ENCODE assay signal across 8 cellular contexts in the genomic region with DNA sequence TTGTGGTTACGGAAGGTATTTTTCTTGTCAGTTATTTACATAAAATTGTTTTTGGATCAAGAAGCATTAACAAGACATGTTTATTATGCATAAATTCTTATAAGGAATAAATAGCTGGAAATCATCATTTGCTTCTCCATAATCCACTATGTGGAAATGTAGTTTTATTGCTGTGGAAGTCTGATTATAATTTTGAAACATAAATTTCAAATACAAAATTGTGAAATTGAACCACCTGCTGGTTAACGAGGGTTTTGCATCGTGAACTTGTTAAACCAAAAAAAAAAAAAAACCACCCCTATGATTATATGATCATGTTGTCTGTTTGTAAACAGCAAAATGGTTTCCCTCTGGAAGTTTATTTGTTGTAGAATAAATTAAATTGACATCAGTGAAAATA. TPM values are rescaled to one million over a fixed set of nuclear protein-coding genes. Genes with fewer than 3 reads are reported as not detected.
A peak's percentile ranks its signal among the peaks of the same experiment; 100 is the strongest.
DNase-seq lines count a peak whose midpoint lies in the region; ATAC-seq, FAIRE-seq and TF ChIP-seq lines count a peak whose summit lies in the region.

No MANE protein-coding gene starts in this region.

- TF ChIP-seq CTCF in CD14-positive monocyte (IDR thresholded peaks at IDR 0.05) (peak; percentile 73), HCT116 (IDR thresholded peaks at IDR 0.05 in 2 of 3, conservative IDR thresholded peaks at IDR 0.05 in 1 of 3; ENCODE audit: borderline replicate concordance in 1 of 3, insufficient read depth in 1 of 3, low read depth in 2 of 3, low read length in 2 of 3) (peak; percentile 51 to 72 (median 60); a peak in 5 of 6 replicates), GM12878 (IDR thresholded peaks at IDR 0.05 in 2 of 3, conservative IDR thresholded peaks at IDR 0.05 in 1 of 3; ENCODE audit: control insufficient read depth in 2 of 3, extremely low read depth in 1 of 3, insufficient read depth in 1 of 3, low read depth in 3 of 3, low read length in 3 of 3) (peak; percentile 40 to 44 (median 44); a peak in 4 of 6 replicates), liver (IDR thresholded peaks at IDR 0.05; ENCODE audit: low read depth, low read length, missing input control) (peak; percentile 61)

- no peaks in the 10 kb centered on the region for H3K9me3 ChIP-seq in HCT116 (ENCODE audit: control insufficient read depth in 1 of 2, insufficient read depth in 1 of 2, low read depth in 1 of 2, low read length in 2 of 2)
- no peaks in the 10 kb centered on the region for H3K9me3 ChIP-seq in GM12878 (replicated peaks; ENCODE audit: control insufficient read depth, insufficient read depth, low read length)
- H3K9me3 ChIP-seq in liver (ENCODE audit: control insufficient read depth in 4 of 4, low read length in 3 of 4), result no peaks in the 10 kb centered on the region

- H3K4me1 ChIP-seq in HCT116 (ENCODE audit: control insufficient read depth in 1 of 2, insufficient read depth in 2 of 2, low read length in 2 of 2) (no peaks in the 10 kb centered on the region), GM12878 (ENCODE audit: control insufficient read depth, insufficient read depth, low read length) (no peaks in the 10 kb centered on the region), liver (ENCODE audit: control insufficient read depth in 4 of 4, insufficient read depth in 4 of 4, low read length in 3 of 4) (no peaks in the 10 kb centered on the region)

- no peak overlapping the region for H3K4me2 ChIP-seq in HCT116 (ENCODE audit: low read length)
- no peak overlapping the region for H3K4me2 ChIP-seq in GM12878 (ENCODE audit: control insufficient read depth, insufficient read depth)

- H2AFZ ChIP-seq in HCT116 (ENCODE audit: low read depth, low read length, poor library complexity, severe bottlenecking) (no peak overlapping the region), GM12878 (ENCODE audit: control insufficient read depth, low read depth, low read length) (no peak overlapping the region)

- POLR2A ChIA-PET in HCT116 (lab: Charles Lee) (no interaction called here), GM12878 (lab: Charles Lee) (no interaction called here)

- CTCF ChIA-PET in HCT116 (lab: Charles Lee) (interaction anchor here (0.7 to 2.1 kb wide), 8 partner anchors 8 to 297 kb away, joined by 3 to 13 read pairs (median 3); a partner anchor contains a TSS), GM12878 (lab: Yijun Ruan, JAX) (interaction anchor here (0.8 to 5.8 kb wide), 18 partner anchors 9 to 304 kb away, joined by 3 to 32 read pairs (median 5); no protein-coding TSS in a partner anchor)

- no peak overlapping the region for H3K4me3 Mint-ChIP-seq in CD14-positive monocyte

- H3K4me1 Mint-ChIP-seq in CD14-positive monocyte, result no peaks in the 10 kb centered on the region

- FAIRE-seq in GM12878 (lab: Jason Lieb, UNC), result peak; percentile 57

- H3K9ac ChIP-seq in HCT116 (ENCODE audit: low read length) (no peak overlapping the region), GM12878 (ENCODE audit: control insufficient read depth, insufficient read depth, low read length) (no peak overlapping the region), liver (ENCODE audit: low read depth in 1 of 2, low read length in 2 of 2) (no peak overlapping the region)

- BruUV-seq in HCT116 (replicated peaks; lab: Mats Ljungman, UMichigan) (no TSS peak), GM12878 (replicated peaks; lab: Mats Ljungman, UMichigan) (no TSS peak)

- no peaks in the 10 kb centered on the region; the same call in 1 of the 2 replicates for H4K20me1 ChIP-seq in HCT116 (ENCODE audit: insufficient read depth)
- H4K20me1 ChIP-seq in GM12878 (ENCODE audit: control insufficient read depth, insufficient read depth), result no peaks in the 10 kb centered on the region

- no peaks in the 10 kb centered on the region for H3K27me3 ChIP-seq in HCT116 (ENCODE audit: insufficient read depth, low read length)
- no peaks in the 10 kb centered on the region for H3K27me3 ChIP-seq in GM12878 (replicated peaks in 1 of 2; ENCODE audit: control insufficient read depth in 2 of 2, insufficient read depth in 2 of 2, low read length in 1 of 2)
- H3K27me3 ChIP-seq in liver (ENCODE audit: control insufficient read depth in 4 of 4, insufficient read depth in 4 of 4, low read length in 3 of 4), result no peaks in the 10 kb centered on the region

- 49% methylated on average over 3 of the region's 3 CpGs for WGBS in GM12878 (ENCODE audit: insufficient coverage, insufficient replicate concordance, low lambda C conversion rate, missing lambda C conversion rate)
- WGBS in liver, result 35% methylated on average over 3 of the region's 3 CpGs

- TF ChIP-seq RAD21 in HCT116 (IDR thresholded peaks at IDR 0.05; ENCODE audit: low read depth) (peak; percentile 58), GM12878 (IDR thresholded peaks at IDR 0.05; ENCODE audit: insufficient read depth, low read depth, low read length) (peak; percentile 48; the same call in 1 of the 2 replicates), liver (IDR thresholded peaks at IDR 0.05) (peak; percentile 67 to 70)

- H3K27me3 Mint-ChIP-seq in CD14-positive monocyte (ENCODE audit: low read depth in 3 of 3), result no peaks in the 10 kb centered on the region

- H3K79me2 ChIP-seq in HCT116 (ENCODE audit: insufficient read depth, low read length), result no peaks in the 10 kb centered on the region
- no peaks in the 10 kb centered on the region for H3K79me2 ChIP-seq in GM12878 (ENCODE audit: control insufficient read depth, insufficient read depth, low read length)

- TF ChIP-seq POLR2A in HCT116 (IDR thresholded peaks at IDR 0.05; ENCODE audit: borderline replicate concordance, extremely low read depth, insufficient read depth, insufficient read length) (no peak), GM12878 (IDR thresholded peaks at IDR 0.05; ENCODE audit: low read depth, low read length) (no peak), GM18505 (IDR thresholded peaks at IDR 0.05; ENCODE audit: borderline replicate concordance, extremely low read depth, insufficient read depth, insufficient read length) (no peak)

- H3K9me3 Mint-ChIP-seq in CD14-positive monocyte, result no peaks in the 10 kb centered on the region

- in situ Hi-C loops in GM12878 (cut with MboI), result loop anchor here (5.0 kb wide), 1 partner anchor 300 kb away; no protein-coding TSS in a partner anchor

- H3K4me3 ChIP-seq in HCT116 (replicated peaks in 1 of 2; ENCODE audit: low read depth in 1 of 2, low read length in 2 of 2), result no peak overlapping the region
- no peak overlapping the region for H3K4me3 ChIP-seq in GM12878
- no peak overlapping the region for H3K4me3 ChIP-seq in liver (ENCODE audit: low read depth in 1 of 3, low read length in 3 of 3)

- ATAC-seq in HCT116, result no peak
- no peak for ATAC-seq in GM12878
- no peak for ATAC-seq in GM19455 (IDR thresholded peaks at IDR 0.05; ENCODE audit: unreplicated experiment)
- no peak for ATAC-seq in GM18505 (IDR thresholded peaks at IDR 0.05; ENCODE audit: unreplicated experiment)
- ATAC-seq in GM21737 (IDR thresholded peaks at IDR 0.05; ENCODE audit: unreplicated experiment), result no peak

- no peaks in the 10 kb centered on the region for H3K9me2 ChIP-seq in HCT116 (ENCODE audit: insufficient read depth)

- H3K27ac Mint-ChIP-seq in CD14-positive monocyte, result no peak overlapping the region

- H3K36me3 ChIP-seq in HCT116 (ENCODE audit: control insufficient read depth in 1 of 2, insufficient read depth in 2 of 2, low read length in 2 of 2) (peaks cover 37 to 55% of the 10 kb centered on the region in 2 experiments), GM12878 (ENCODE audit: control insufficient read depth in 2 of 2, insufficient read depth in 2 of 2, low read length in 1 of 2) (peaks cover 5 to 24% of the 10 kb centered on the region in 2 experiments), liver (ENCODE audit: control insufficient read depth in 4 of 4, insufficient read depth in 3 of 4, low read depth in 1 of 4, low read length in 3 of 4) (peaks cover 6 to 37% (median 28%) of the 10 kb centered on the region in 4 donors)

- peaks cover 62 to 82% of the 10 kb centered on the region in 2 donors for H3K36me3 Mint-ChIP-seq in CD14-positive monocyte

- no peak for TF ChIP-seq EP300 in GM12878 (IDR thresholded peaks at IDR 0.05; ENCODE audit: borderline replicate concordance in 1 of 2, control insufficient read depth in 1 of 2, low read depth in 2 of 2, low read length in 2 of 2)

- no peak for DNase-seq in CD14-positive monocyte (ENCODE audit: low spot score)
- no peak for DNase-seq in HCT116 (ENCODE audit: low read depth, low spot score)
- no peak for DNase-seq in GM12878 (ENCODE audit: low read depth, low spot score)
- DNase-seq in posterior cingulate gyrus, result no peak

- H3K27ac ChIP-seq in HCT116 (ENCODE audit: low read depth, low read length), result no peak overlapping the region
- no peak overlapping the region for H3K27ac ChIP-seq in GM12878 (ENCODE audit: control insufficient read depth, insufficient read depth)
- H3K27ac ChIP-seq in liver (ENCODE audit: low read depth in 1 of 2, low read length in 2 of 2), result no peak overlapping the region

- RAD21 ChIA-PET in HCT116 (lab: Charles Lee; ENCODE audit: low non-redundant PET in 1 of 2, low total read pairs in 2 of 2, uncharacterized antibody in 2 of 2, unreplicated experiment in 2 of 2) (interaction anchor here in 1 of 2 experiments (1.0 kb wide), 1 partner anchor 297 kb away, joined by 3 read pairs; no protein-coding TSS in a partner anchor), GM12878 (lab: Charles Lee; ENCODE audit: unreplicated experiment) (interaction anchor here (0.7 to 2.5 kb wide), 9 partner anchors 41 to 297 kb away, joined by 3 to 18 read pairs (median 4); no protein-coding TSS in a partner anchor)

- SMC1A ChIA-PET in GM12878 (lab: Charles Lee; ENCODE audit: uncharacterized antibody, unreplicated experiment), result interaction anchor here (0.7 to 3.5 kb wide), 12 partner anchors 8 to 297 kb away, joined by 3 to 18 read pairs (median 4); no protein-coding TSS in a partner anchor

- intact Hi-C loops in CD14-positive monocyte (cut with micrococcal nuclease) (loop anchor here (5.0 to 10.0 kb wide), 2 partner anchors 293 to 295 kb away; no protein-coding TSS in a partner anchor), HCT116 (cut with micrococcal nuclease) (loop anchor here (1.0 to 5.0 kb wide), 2 partner anchors 195 to 297 kb away; no protein-coding TSS in a partner anchor), GM12878 (cut with micrococcal nuclease; ENCODE audit: unreplicated experiment) (loop anchor here (1.0 to 5.0 kb wide), 3 partner anchors 85 to 297 kb away; a partner anchor contains a TSS), posterior cingulate gyrus (cut with DNase I) (no loop called here)

RNA-seq across cellular contexts. Expression of a gene that starts 25.9 kb away (rescaled TPM):
- 10 to 100 TPM in 1 of 2 donors, 1 to 10 TPM in 1; 9.0 to 10.3 TPM for polyA plus RNA-seq in CD14-positive monocyte
- total RNA-seq in HCT116 (2021; ENCODE audit: unreplicated experiment), result 24.3 TPM
- 9.1 and 12.6 TPM in 2 replicates for polyA plus RNA-seq in HCT116 (2012)
- total RNA-seq in GM12878 (2013; cell fraction: nucleolus; rRNA removed), result 10.2 and 10.7 TPM in 2 replicates
- 13.3 and 13.5 TPM in 2 replicates for total RNA-seq in GM12878 (2014; rRNA removed)
- 18.9 and 19.7 TPM in 2 replicates for total RNA-seq in GM12878 (2014; rRNA removed; fragmentation: Illumina TruSeq; extraction: Trizol)
- 12.9 and 13.7 TPM in 2 replicates for total RNA-seq in GM12878 (2021)
- polyA plus RNA-seq in GM12878 (2011; ENCODE audit: low read depth), result 7.3 TPM
- polyA plus RNA-seq in GM12878 (2011; rRNA removed), result 14.6 and 20.6 TPM in 2 replicates
- 5.9 and 7.0 TPM in 2 replicates for polyA plus RNA-seq in GM12878 (2011; cell fraction: cytosol; rRNA removed)
- 8.4 and 9.2 TPM in 2 replicates for polyA plus RNA-seq in GM12878 (2011; cell fraction: nucleus; rRNA removed)
- 9.0 and 11.3 TPM in 2 replicates for polyA plus RNA-seq in GM12878 (2012)
- 20.2 and 24.9 TPM in 2 replicates for polyA plus RNA-seq in GM12878 (2014; fragmentation: Illumina TruSeq; extraction: Trizol)
- 1 to 10 TPM; 9.0 to 9.9 TPM for polyA plus RNA-seq in GM12878 (2014; fragmentation: Nextera tagmentation; extraction: Ambion mirVana)
- polyA plus RNA-seq in GM12878 (2014; rRNA removed), result 9.6 and 11.7 TPM in 2 replicates
- 10 to 100 TPM; 15.9 to 16.4 TPM for polyA plus RNA-seq in GM12878 (2016; fragmentation: Nextera tagmentation; extraction: Ambion mirVana)
- polyA minus RNA-seq in GM12878 (2011; rRNA and poly(A)+ RNA removed), result 9.8 and 11.0 TPM in 2 replicates
- polyA minus RNA-seq in GM12878 (2011; cell fraction: cytosol; rRNA and poly(A)+ RNA removed), result 5.9 and 7.1 TPM in 2 replicates
- polyA minus RNA-seq in GM12878 (2011; cell fraction: nucleus; rRNA and poly(A)+ RNA removed), result 2.7 and 3.8 TPM in 2 replicates
- total RNA-seq in liver, result 1 to 10 TPM; 6.8 to 7.7 TPM
- 1 to 10 TPM; 4.9 to 5.5 TPM for polyA plus RNA-seq in liver

RNA-seq across cellular contexts. Expression of a gene that starts 35.8 kb away (rescaled TPM):
- polyA plus RNA-seq in CD14-positive monocyte (10 to 100 TPM in 1 of 2 donors, 1 to 10 TPM in 1; 8.2 to 13.6 TPM), GM12878 (2011; rRNA removed) (24.9 and 43.1 TPM in 2 replicates), GM12878 (2014; fragmentation: Illumina TruSeq; extraction: Trizol) (22.4 and 27.1 TPM in 2 replicates), GM12878 (2014; fragmentation: Nextera tagmentation; extraction: Ambion mirVana) (10 to 100 TPM in 1 of 2 experiments, 1 to 10 TPM in 1; 9.1 to 12.9 TPM), GM12878 (2014; rRNA removed) (18.1 and 22.1 TPM in 2 replicates), GM12878 (2016; fragmentation: Nextera tagmentation; extraction: Ambion mirVana) (10 to 100 TPM; 26.2 to 29.3 TPM), liver (1 to 10 TPM; 5.9 to 7.0 TPM)
- total RNA-seq in HCT116 (2021; ENCODE audit: unreplicated experiment) (39.6 TPM), GM12878 (2014; rRNA removed) (22.2 and 25.1 TPM in 2 replicates), GM12878 (2014; rRNA removed; fragmentation: Illumina TruSeq; extraction: Trizol) (23.8 and 26.2 TPM in 2 replicates), GM12878 (2021) (18.2 and 21.8 TPM in 2 replicates), liver (10 to 100 TPM; 10.0 to 12.7 TPM)
- 19.4 and 23.6 TPM in 2 replicates for polyA plus RNA-seq in HCT116 (2012)
- total RNA-seq in GM12878 (2013; cell fraction: nucleolus; rRNA removed), result 74.3 and 77.7 TPM in 2 replicates
- 11.8 TPM for polyA plus RNA-seq in GM12878 (2011; ENCODE audit: low read depth)
- polyA plus RNA-seq in GM12878 (2011; cell fraction: cytosol; rRNA removed), result 9.6 and 11.9 TPM in 2 replicates
- 10.8 and 12.3 TPM in 2 replicates for polyA plus RNA-seq in GM12878 (2011; cell fraction: nucleus; rRNA removed)
- polyA plus RNA-seq in GM12878 (2012), result 18.8 and 21.5 TPM in 2 replicates
- 7.2 and 12.3 TPM in 2 replicates for polyA minus RNA-seq in GM12878 (2011; rRNA and poly(A)+ RNA removed)
- 3.7 and 5.9 TPM in 2 replicates for polyA minus RNA-seq in GM12878 (2011; cell fraction: cytosol; rRNA and poly(A)+ RNA removed)
- polyA minus RNA-seq in GM12878 (2011; cell fraction: nucleus; rRNA and poly(A)+ RNA removed), result 14.4 and 19.8 TPM in 2 replicates
